2 cellular contexts compared by ENCODE assay signal in genomic region chr17:78544876-78545755, GRCh38.
TF ChIP-seq lines count a peak whose summit lies in the region.

No MANE protein-coding gene starts in this region.

TF ChIP-seq in GM23338, 12 proteins besides CTCF, POLR2A, EP300 and RAD21:
- TF ChIP-seq CREB1 (CRISPR knock-in tag; IDR thresholded peaks at IDR 0.05; ENCODE audit: low read depth): no peak
- no peak for TF ChIP-seq REST (IDR thresholded peaks at IDR 0.05; ENCODE audit: unreplicated experiment)
- no peak for TF ChIP-seq POLR2AphosphoS5 (IDR thresholded peaks at IDR 0.05; ENCODE audit: low read depth)
- no peak for TF ChIP-seq NANOG (IDR thresholded peaks at IDR 0.05; ENCODE audit: borderline replicate concordance)
- no peak for TF ChIP-seq ETS1 (IDR thresholded peaks at IDR 0.05)
- TF ChIP-seq EZH2 (IDR thresholded peaks at IDR 0.05; ENCODE audit: low read depth, unreplicated experiment): no peak
- no peak for TF ChIP-seq JUNB (IDR thresholded peaks at IDR 0.05; ENCODE audit: unreplicated experiment)
- TF ChIP-seq ZNF462 (CRISPR knock-in tag; IDR thresholded peaks at IDR 0.05): no peak
- no peak for TF ChIP-seq ZNF114 (CRISPR knock-in tag; IDR thresholded peaks at IDR 0.05)
- no peak for TF ChIP-seq EZH2phosphoT487 (IDR thresholded peaks at IDR 0.05; ENCODE audit: unreplicated experiment)
- no peak for TF ChIP-seq ZNF331 (CRISPR knock-in tag; IDR thresholded peaks at IDR 0.05; ENCODE audit: low read depth)
- no peak for TF ChIP-seq STAT1 (IDR thresholded peaks at IDR 0.05; ENCODE audit: unreplicated experiment)
TF ChIP-seq in GM23338: peak in this region for 0.

TF ChIP-seq in K562, 482 proteins besides CTCF, POLR2A, EP300 and RAD21:
- TF ChIP-seq ZBTB2 (IDR thresholded peaks at IDR 0.05): no peak
- no peak for TF ChIP-seq HDAC8 (tag; IDR thresholded peaks at IDR 0.05)
- no peak for TF ChIP-seq E2F3 (CRISPR knock-in tag; IDR thresholded peaks at IDR 0.05)
- no peak for TF ChIP-seq ZC3H11A (IDR thresholded peaks at IDR 0.05; ENCODE audit: low read depth, low read length)
- TF ChIP-seq CSDE1 (IDR thresholded peaks at IDR 0.05): no peak
